Comparison of ENCODE assay signal across 8 cellular contexts in genomic region chr19:4867534-4868285, GRCh38. TPM values are rescaled to one million over a fixed set of nuclear protein-coding genes. Genes with fewer than 3 reads are reported as not detected.
DNase-seq lines count a peak whose midpoint lies in the region; ATAC-seq and TF ChIP-seq lines count a peak whose summit lies in the region.

A gene with protein sequence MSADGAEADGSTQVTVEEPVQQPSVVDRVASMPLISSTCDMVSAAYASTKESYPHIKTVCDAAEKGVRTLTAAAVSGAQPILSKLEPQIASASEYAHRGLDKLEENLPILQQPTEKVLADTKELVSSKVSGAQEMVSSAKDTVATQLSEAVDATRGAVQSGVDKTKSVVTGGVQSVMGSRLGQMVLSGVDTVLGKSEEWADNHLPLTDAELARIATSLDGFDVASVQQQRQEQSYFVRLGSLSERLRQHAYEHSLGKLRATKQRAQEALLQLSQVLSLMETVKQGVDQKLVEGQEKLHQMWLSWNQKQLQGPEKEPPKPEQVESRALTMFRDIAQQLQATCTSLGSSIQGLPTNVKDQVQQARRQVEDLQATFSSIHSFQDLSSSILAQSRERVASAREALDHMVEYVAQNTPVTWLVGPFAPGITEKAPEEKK (minus strand): TSS chr19:4867667. CDS start chr19:4861394, 6,273 bp downstream.

- no peak within 1 kb of the TSS for H3K27ac Mint-ChIP-seq in neural crest cell (ENCODE audit: unreplicated experiment)
- H3K27ac Mint-ChIP-seq in stimulated activated naive CD8-positive, alpha-beta T cell treated with anti-CD3 and anti-CD28 coated beads, Interleukin-15, amount 100 ng/mL, for 72 hours = peak within 1 kb of the TSS; percentile 34 to 52

- DNase-seq in CD1c-positive myeloid dendritic cell (ENCODE audit: extremely low spot score) (peak; percentile 96), HPDE6-E6E7 (ENCODE audit: extremely low spot score) (peak; percentile 99), SIG-M5 treated with dmso at 0.1 percent for 504 hours (lab: John Stamatoyannopoulos, UW; ENCODE audit: unreplicated experiment) (peak; percentile 77), activated gamma-delta T cell (lab: John Stamatoyannopoulos, UW) (peak; percentile 67), fibroblast of villous mesenchyme (ENCODE audit: low read depth) (peak; percentile 98), neural crest cell (ENCODE audit: low read depth, low spot score) (peak; percentile 96)
- peak; percentile 90 to 92 for DNase-seq in stimulated activated naive CD8-positive, alpha-beta T cell treated with anti-CD3 and anti-CD28 coated beads, Interleukin-15, amount 100 ng/mL, for 72 hours

- H3K4me1 Mint-ChIP-seq in neural crest cell = peaks cover 7% of the 10 kb centered on the region
- H3K4me1 Mint-ChIP-seq in stimulated activated naive CD8-positive, alpha-beta T cell treated with anti-CD3 and anti-CD28 coated beads, Interleukin-15, amount 100 ng/mL, for 72 hours = peaks cover 45% of the 10 kb centered on the region

- ATAC-seq in GM19324 (IDR thresholded peaks at IDR 0.05; ENCODE audit: low FRiP score, unreplicated experiment) = peak; percentile 78
- peak; percentile 96 for ATAC-seq in stimulated activated naive CD8-positive, alpha-beta T cell treated with anti-CD3 and anti-CD28 coated beads, Interleukin-15, amount 100 ng/mL, for 72 hours

- TF ChIP-seq CTCF in fibroblast of villous mesenchyme (IDR thresholded peaks at IDR 0.05; ENCODE audit: insufficient read depth, low read depth, low read length) = no peak
- no peak for TF ChIP-seq CTCF in neural crest cell (conservative IDR thresholded peaks at IDR 0.05)

- H3K9me3 Mint-ChIP-seq in neural crest cell = no peaks in the 10 kb centered on the region
- H3K9me3 Mint-ChIP-seq in stimulated activated naive CD8-positive, alpha-beta T cell treated with anti-CD3 and anti-CD28 coated beads, Interleukin-15, amount 100 ng/mL, for 72 hours = no peaks in the 10 kb centered on the region

- peak within 1 kb of the TSS; percentile 89 for H3K4me3 Mint-ChIP-seq in neural crest cell
- H3K4me3 Mint-ChIP-seq in stimulated activated naive CD8-positive, alpha-beta T cell treated with anti-CD3 and anti-CD28 coated beads, Interleukin-15, amount 100 ng/mL, for 72 hours = peak within 1 kb of the TSS; percentile 81 to 84

- H3K27me3 Mint-ChIP-seq in neural crest cell (ENCODE audit: low read depth) = peaks cover 3% of the 10 kb centered on the region
- H3K27me3 Mint-ChIP-seq in stimulated activated naive CD8-positive, alpha-beta T cell treated with anti-CD3 and anti-CD28 coated beads, Interleukin-15, amount 100 ng/mL, for 72 hours = no peaks in the 10 kb centered on the region

- peak within 1 kb of the TSS; percentile 93 for H3K4me3 ChIP-seq in fibroblast of villous mesenchyme (ENCODE audit: low read depth, low read length)

- H3K36me3 Mint-ChIP-seq in neural crest cell (ENCODE audit: low read depth) = no peaks in the 10 kb centered on the region

RNA-seq across cellular contexts. Expression of the gene that starts here (rescaled TPM):
- total RNA-seq in fibroblast of villous mesenchyme = 191 and 193 TPM in 2 replicates
- 40.3 and 42.4 TPM in 2 replicates for total RNA-seq in neural crest cell

Comparison
In these comparisons a context has a peak if more than half of its experiments do, and no peak if none do; other contexts are left out.
1. Peak in every context shown above with its lines: DNase-seq, ATAC-seq and H3K4me3 ChIP-seq.